8 cellular contexts compared by ENCODE assay signal in the genomic region with DNA sequence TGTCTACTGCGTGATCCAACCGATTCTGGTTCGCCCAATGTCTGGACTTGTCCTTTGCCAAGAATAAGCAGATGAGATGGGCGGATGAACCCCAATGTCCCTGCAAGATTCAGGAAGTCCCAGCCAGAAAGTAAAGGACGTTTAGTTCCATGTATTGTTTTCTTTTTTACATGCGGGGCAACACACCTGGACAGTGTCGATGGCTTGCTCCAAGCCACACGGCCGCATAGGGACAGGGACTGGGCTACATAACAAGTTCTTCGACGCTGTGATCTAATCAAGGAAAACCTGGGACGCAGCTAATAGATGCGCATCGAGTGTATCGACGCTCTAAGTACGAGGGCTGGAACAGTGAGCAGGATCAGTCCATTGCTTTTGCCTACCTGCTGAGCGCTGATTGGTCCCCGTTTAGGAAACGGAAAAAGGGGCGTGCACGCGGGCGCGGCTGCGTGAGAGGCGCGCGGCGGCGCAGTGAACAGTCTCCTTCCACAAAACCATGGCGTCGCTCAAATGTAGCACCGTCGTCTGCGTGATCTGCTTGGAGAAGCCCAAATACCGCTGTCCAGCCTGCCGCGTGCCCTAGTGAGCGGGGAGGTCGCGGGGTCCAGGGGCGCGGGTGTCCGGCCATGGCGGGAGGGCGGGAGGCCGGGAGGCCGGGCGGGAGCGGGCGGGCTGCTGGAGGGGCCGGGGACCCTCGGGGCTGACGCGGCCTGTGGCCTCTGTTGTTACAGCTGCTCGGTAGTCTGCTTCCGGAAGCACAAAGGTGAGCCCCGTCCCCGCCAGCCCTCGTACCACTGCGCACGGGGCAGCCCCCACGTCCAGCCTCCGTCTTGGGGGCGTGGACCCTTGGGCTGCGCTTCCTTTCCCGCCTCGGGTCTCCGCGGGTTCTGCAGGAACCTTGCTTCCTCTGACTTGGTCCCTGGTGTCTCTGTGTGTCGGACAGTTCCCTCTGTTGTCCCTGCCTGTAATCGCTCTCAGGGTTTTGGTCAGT. TPM values are rescaled to one million over a fixed set of nuclear protein-coding genes. Genes with fewer than 3 reads are reported as not detected.
DNase-seq lines count a peak whose midpoint lies in the region; ATAC-seq and TF ChIP-seq lines count a peak whose summit lies in the region.

A gene (plus strand): TSS at position 478 of the 991 bp plus-strand sequence. CDS start 19 bp downstream, at position 497.

- no peaks in the 10 kb centered on the region for H3K9me3 ChIP-seq in BLaER1

- H3K36me3 ChIP-seq in BLaER1 = peaks cover 31% of the 10 kb centered on the region

- H4K20me1 ChIP-seq in BLaER1 = peaks cover 44% of the 10 kb centered on the region

- H3K9me3 Mint-ChIP-seq in activated CD4-positive, alpha-beta T cell treated with anti-CD3 and anti-CD28 coated beads, Interleukin-2, amount 10 ng/mL, durations not matched to agents 24 days and 14 days = no peaks in the 10 kb centered on the region

- DNase-seq in NCI-H526 treated with DMSO at 0.1 percent for 48 hours (lab: John Stamatoyannopoulos, UW) (peak; percentile 92), coronary artery (ENCODE audit: low spot score) (peak; percentile 91), left kidney (ENCODE audit: low read depth, low spot score) (peak; percentile 98)
- peak; percentile 98 for DNase-seq in activated CD4-positive, alpha-beta T cell treated with anti-CD3 and anti-CD28 coated beads, Interleukin-2, amount 10 ng/mL, durations not matched to agents 24 days and 14 days
- peak; percentile 90 for DNase-seq in stimulated activated CD4-positive, alpha-beta T cell treated with anti-CD3 and anti-CD28 coated beads, Interleukin-1b, Interleukin-23, amount 100 ng/mL, for 48 hours

- peaks cover 34% of the 10 kb centered on the region for H3K4me1 ChIP-seq in BLaER1

- intact Hi-C loops in activated CD4-positive, alpha-beta T cell treated with anti-CD3 and anti-CD28 coated beads, Interleukin-2, amount 10 ng/mL, durations not matched to agents 24 days and 14 days (cut with micrococcal nuclease) = loop anchor here (1.0 to 2.0 kb wide), 2 partner anchors 48 to 58 kb away; a partner anchor contains a TSS

- H3K27me3 ChIP-seq in BLaER1 = no peaks in the 10 kb centered on the region

- peak within 1 kb of the TSS; percentile 98 for H3K4me3 Mint-ChIP-seq in activated CD4-positive, alpha-beta T cell treated with anti-CD3 and anti-CD28 coated beads, Interleukin-2, amount 10 ng/mL, durations not matched to agents 24 days and 14 days

- H3K27ac Mint-ChIP-seq in activated CD4-positive, alpha-beta T cell treated with anti-CD3 and anti-CD28 coated beads, Interleukin-2, amount 10 ng/mL, durations not matched to agents 24 days and 14 days = peak within 1 kb of the TSS; percentile 99

- H3K27me3 Mint-ChIP-seq in activated CD4-positive, alpha-beta T cell treated with anti-CD3 and anti-CD28 coated beads, Interleukin-2, amount 10 ng/mL, durations not matched to agents 24 days and 14 days = peaks cover 12% of the 10 kb centered on the region

- TF ChIP-seq CTCF in coronary artery (IDR thresholded peaks at IDR 0.05) = no peak

- peaks cover 38% of the 10 kb centered on the region for H3K4me1 Mint-ChIP-seq in activated CD4-positive, alpha-beta T cell treated with anti-CD3 and anti-CD28 coated beads, Interleukin-2, amount 10 ng/mL, durations not matched to agents 24 days and 14 days

- peak within 1 kb of the TSS; percentile 88 for H3K9ac ChIP-seq in BLaER1

- H3K4me3 ChIP-seq in BLaER1 (peak within 1 kb of the TSS; percentile 89), coronary artery (peak within 1 kb of the TSS; percentile 100)

- peak; percentile 89 for ATAC-seq in GM19351 (IDR thresholded peaks at IDR 0.05; ENCODE audit: unreplicated experiment)
- peak; percentile 83 for ATAC-seq in HG03520 (IDR thresholded peaks at IDR 0.05; ENCODE audit: unreplicated experiment)

- H3K27ac ChIP-seq in BLaER1 = peak within 1 kb of the TSS; percentile 79
- H3K27ac ChIP-seq in coronary artery = peak within 1 kb of the TSS; percentile 89 to 96

- peak within 1 kb of the TSS; percentile 91 for H3K4me2 ChIP-seq in BLaER1

- peaks cover 20% of the 10 kb centered on the region for H3K36me3 Mint-ChIP-seq in activated CD4-positive, alpha-beta T cell treated with anti-CD3 and anti-CD28 coated beads, Interleukin-2, amount 10 ng/mL, durations not matched to agents 24 days and 14 days (ENCODE audit: low read depth)

RNA-seq across cellular contexts. Expression of the gene that starts here (rescaled TPM):
- 47.3 and 48.5 TPM in 2 replicates for total RNA-seq in activated CD4-positive, alpha-beta T cell treated with anti-CD3 and anti-CD28 coated beads, Interleukin-2, amount 10 ng/mL, durations not matched to agents 24 days and 14 days

Comparison
In these comparisons a context has a peak if more than half of its experiments do, and no peak if none do; other contexts are left out.
1. Peak in every context shown above with its lines: DNase-seq, ATAC-seq, H3K4me3 ChIP-seq and H3K27ac ChIP-seq.